ENCODE assay signal across 15 cellular contexts in genomic region chr10:93180402-93181040, GRCh38.
A peak's percentile ranks its signal among the peaks of the same experiment; 100 is the strongest.
DNase-seq lines count a peak whose midpoint lies in the region; ATAC-seq, FAIRE-seq and TF ChIP-seq lines count a peak whose summit lies in the region.
"Had no signal": no experiment of that assay in that cellular context is flagged by ENCODE, and none has a peak within 500 bp of the region (broad histone marks: within the 10 kb centered on the region; RNA-seq: fewer than 3 reads in every experiment).

No MANE protein-coding gene starts in this region.

- no peak overlapping the region for H3K18ac ChIP-seq in H1 (ENCODE audit: extremely low read depth, low read length)

- H2BK15ac ChIP-seq in H1 (ENCODE audit: low read length), result no peak overlapping the region

- no peaks in the 10 kb centered on the region for H3K36me3 Mint-ChIP-seq in activated T-helper 17 cell treated with anti-CD3 and anti-CD28 coated beads, Interleukin-2, amount 50 U/mL, for 72 hours (ENCODE audit: low read depth)
- H3K36me3 Mint-ChIP-seq: CD8-positive, alpha-beta memory T cell had no signal

- H3K9me3 Mint-ChIP-seq in activated T-helper 17 cell treated with anti-CD3 and anti-CD28 coated beads, Interleukin-2, amount 50 U/mL, for 72 hours, result no peaks in the 10 kb centered on the region
- H3K9me3 Mint-ChIP-seq: CD8-positive, alpha-beta memory T cell had no signal

- H3K14ac ChIP-seq in H1 (ENCODE audit: insufficient read length), result no peak overlapping the region

- TF ChIP-seq POLR2A in H1 (IDR thresholded peaks at IDR 0.05; ENCODE audit: control extremely low read depth in 1 of 2, low read depth in 2 of 2, low read length in 2 of 2) (no peak), spleen (IDR thresholded peaks at IDR 0.05) (no peak)

- no peaks in the 10 kb centered on the region for H3K79me1 ChIP-seq in H1 (ENCODE audit: low read depth, low read length)

- H3K4me3 Mint-ChIP-seq in activated T-helper 17 cell treated with anti-CD3 and anti-CD28 coated beads, Interleukin-2, amount 50 U/mL, for 72 hours, result no peak overlapping the region
- H3K4me3 Mint-ChIP-seq: CD8-positive, alpha-beta memory T cell had no signal

- H4K91ac ChIP-seq in H1 (replicated peaks; ENCODE audit: insufficient read length, low read length), result no peak overlapping the region

- H3K27ac ChIP-seq in H1 (ENCODE audit: low read depth, low read length) (no peak overlapping the region), kidney (ENCODE audit: low read depth in 2 of 2, low read length in 2 of 2) (no peak overlapping the region), spleen (peak overlapping the region in 7 of 8 donors; percentile 17 to 54 (median 38)), A673 (ENCODE audit: low read depth, low read length, poor library complexity, severe bottlenecking) (no peak overlapping the region)
- H3K27ac ChIP-seq: Peyer's patch had no signal

- 0 out of 2 replicates have a peak overlapping the region, but pooled peaks have one; percentile 24 for H2BK5ac ChIP-seq in H1 (ENCODE audit: low read depth, low read length)

- H4K5ac ChIP-seq in H1 (ENCODE audit: insufficient read length, low read depth, low read length), result no peak overlapping the region

- no peaks in the 10 kb centered on the region for H3K79me2 ChIP-seq in H1 (ENCODE audit: control insufficient read depth in 1 of 2, insufficient read depth in 2 of 2, low read length in 2 of 2)

- no peak for TF ChIP-seq CTCF in H1 (IDR thresholded peaks at IDR 0.05; ENCODE audit: control extremely low read depth in 1 of 3, insufficient read depth in 1 of 3, low read depth in 1 of 3, low read length in 3 of 3)
- no peak for TF ChIP-seq CTCF in kidney (IDR thresholded peaks at IDR 0.05; ENCODE audit: borderline replicate concordance, extremely low read depth, insufficient read depth)
- TF ChIP-seq CTCF in spleen (IDR thresholded peaks at IDR 0.05 in 8 of 11, conservative IDR thresholded peaks at IDR 0.05 in 3 of 11), result no peak
- no peak for TF ChIP-seq CTCF in A673 (conservative IDR thresholded peaks at IDR 0.05; ENCODE audit: low read depth, low read length)

- H3K36me3 ChIP-seq in H1 (ENCODE audit: control insufficient read depth in 2 of 4, insufficient read depth in 4 of 4, low read length in 3 of 4), result no peaks in the 10 kb centered on the region
- no peaks in the 10 kb centered on the region for H3K36me3 ChIP-seq in kidney (ENCODE audit: control insufficient read depth in 1 of 2, insufficient read depth in 2 of 2, low read length in 2 of 2)
- H3K36me3 ChIP-seq in spleen, result no peaks in the 10 kb centered on the region
- H3K36me3 ChIP-seq in A673 (ENCODE audit: insufficient read depth, low read length, poor library complexity, severe bottlenecking), result no peaks in the 10 kb centered on the region
- H3K36me3 ChIP-seq: Peyer's patch had no signal

- ATAC-seq in GM21381 (IDR thresholded peaks at IDR 0.05; ENCODE audit: unreplicated experiment), result no peak
- ATAC-seq in HG03025 (IDR thresholded peaks at IDR 0.05; ENCODE audit: low FRiP score, unreplicated experiment), result no peak
- no peak for ATAC-seq in activated T-helper 17 cell treated with anti-CD3 and anti-CD28 coated beads, Interleukin-2, amount 50 U/mL, for 72 hours (replicated peaks)

- H2AK5ac ChIP-seq in H1 (ENCODE audit: low read depth, low read length), result no peak overlapping the region

- H3K27me3 ChIP-seq in H1 (replicated peaks in 1 of 4; ENCODE audit: control insufficient read depth in 3 of 4, extremely low read depth in 1 of 4, insufficient read depth in 3 of 4, low read length in 3 of 4) (no peaks in the 10 kb centered on the region; a peak in 1 of 7 replicates), spleen (replicated peaks in 1 of 7) (no peaks in the 10 kb centered on the region), A673 (replicated peaks; ENCODE audit: insufficient read depth, low read depth, low read length, poor library complexity) (no peaks in the 10 kb centered on the region)
- H3K27me3 ChIP-seq: Peyer's patch had no signal

- no peak for FAIRE-seq in H1 (lab: Jason Lieb, UNC)
- no peak for FAIRE-seq in kidney (lab: Jason Lieb, UNC)

- POLR2A ChIA-PET in H1 (lab: Charles Lee; ENCODE audit: partially characterized antibody) (no interaction called here), A673 (lab: Charles Lee; ENCODE audit: low non-redundant PET) (no interaction called here)

- TF ChIP-seq RAD21 in H1 (IDR thresholded peaks at IDR 0.05 in 1 of 2, conservative IDR thresholded peaks at IDR 0.05 in 1 of 2; ENCODE audit: low read depth in 2 of 2, low read length in 2 of 2), result no peak

- CTCF ChIA-PET in H1 (lab: Charles Lee; ENCODE audit: partially characterized antibody) (interaction anchor here (1.0 kb wide), 1 partner anchor 13 kb away, joined by 3 read pairs; no protein-coding TSS in a partner anchor), A673 (lab: Charles Lee) (no interaction called here)

- H2BK12ac ChIP-seq in H1 (ENCODE audit: low read depth, low read length), result no peak overlapping the region

- intact Hi-C loops in kidney (cut with DNase I) (no loop called here), spleen (cut with DNase I; ENCODE audit: low total_unique reads) (no loop called here), A673 (cut with micrococcal nuclease; ENCODE audit: unreplicated experiment) (no loop called here)

- H3K23me2 ChIP-seq in H1 (ENCODE audit: low read depth, low read length), result no peaks in the 10 kb centered on the region

- no peak overlapping the region for H4K8ac ChIP-seq in H1 (ENCODE audit: extremely low read depth, insufficient read depth, low read length)

- peak; percentile 26 for DNase-seq in H4 (ENCODE audit: low spot score)
- no peak for DNase-seq in H1 (ENCODE audit: low read depth in 1 of 2, low spot score in 2 of 2)
- peak; percentile 80 for DNase-seq in kidney
- no peak for DNase-seq in spleen
- no peak for DNase-seq in A673 (ENCODE audit: low spot score)
- DNase-seq: activated CD4-positive, alpha-beta T cell treated with anti-CD3 and anti-CD28 coated beads, Interleukin-2, amount 50 U/mL, for 4 hours; CD8-positive, alpha-beta memory T cell; central memory CD4-positive, alpha-beta T cell; NCI-H1417 treated with DMSO at 0.1 percent for 48 hours; NCI-H524 treated with DMSO at 0.1 percent for 48 hours; Peyer's patch; T-helper 9 cell had no signal

- H2AFZ ChIP-seq in H1 (ENCODE audit: low read length), result peak overlapping the region; percentile 89; the same call in 1 of the 2 replicates

- no peak overlapping the region for H2BK20ac ChIP-seq in H1 (ENCODE audit: low read length)

- no peak overlapping the region for H3K23ac ChIP-seq in H1 (ENCODE audit: insufficient read length)

- no peak overlapping the region for H3K56ac ChIP-seq in H1 (replicated peaks; ENCODE audit: insufficient read length, low read depth, low read length)

- TF ChIP-seq EP300 in H1 (IDR thresholded peaks at IDR 0.05; ENCODE audit: borderline replicate concordance in 1 of 2, low read depth in 2 of 2, low read length in 2 of 2), result no peak

- H3K27ac Mint-ChIP-seq in activated T-helper 17 cell treated with anti-CD3 and anti-CD28 coated beads, Interleukin-2, amount 50 U/mL, for 72 hours, result no peak overlapping the region
- H3K27ac Mint-ChIP-seq: CD8-positive, alpha-beta memory T cell had no signal

- no peaks in the 10 kb centered on the region for H3K4me1 Mint-ChIP-seq in activated T-helper 17 cell treated with anti-CD3 and anti-CD28 coated beads, Interleukin-2, amount 50 U/mL, for 72 hours
- H3K4me1 Mint-ChIP-seq: CD8-positive, alpha-beta memory T cell had no signal

- H4K20me1 ChIP-seq in H1 (replicated peaks in 1 of 2; ENCODE audit: control insufficient read depth in 1 of 2, insufficient read depth in 2 of 2, low read length in 2 of 2), result no peaks in the 10 kb centered on the region

- H3K4me1 ChIP-seq in H1 (replicated peaks in 1 of 4; ENCODE audit: control insufficient read depth in 3 of 4, insufficient read depth in 4 of 4, low read length in 3 of 4) (no peaks in the 10 kb centered on the region), kidney (ENCODE audit: control insufficient read depth in 1 of 2, insufficient read depth in 1 of 2, low read depth in 1 of 2, low read length in 2 of 2) (no peaks in the 10 kb centered on the region), spleen (peaks cover 0 to 11% (median 0%) of the 10 kb centered on the region in 6 donors), A673 (ENCODE audit: insufficient read depth, low read length, poor library complexity, severe bottlenecking) (no peaks in the 10 kb centered on the region)
- H3K4me1 ChIP-seq: Peyer's patch had no signal

- no peak overlapping the region for H3K4me2 ChIP-seq in H1 (ENCODE audit: insufficient read depth in 1 of 2, low read depth in 2 of 2, low read length in 2 of 2)

- no TSS peak for BruUV-seq in A673 (replicated peaks; lab: Mats Ljungman, UMichigan)

- no peak overlapping the region for H3K4ac ChIP-seq in H1 (replicated peaks; ENCODE audit: insufficient read length, low read depth, low read length)

- H2BK120ac ChIP-seq in H1 (replicated peaks; ENCODE audit: low read depth, low read length), result no peak overlapping the region

- H3K9ac ChIP-seq in H1 (replicated peaks in 1 of 4; ENCODE audit: extremely low read depth in 1 of 4, low read depth in 3 of 4, low read length in 3 of 4) (no peak overlapping the region), kidney (ENCODE audit: low read length in 2 of 2) (no peak overlapping the region)

- H3K9me3 ChIP-seq in H1 (ENCODE audit: insufficient read depth in 2 of 2, low read depth in 1 of 2, low read length in 1 of 2) (no peaks in the 10 kb centered on the region), kidney (ENCODE audit: control insufficient read depth in 1 of 2, low read length in 2 of 2) (no peaks in the 10 kb centered on the region), spleen (no peaks in the 10 kb centered on the region), A673 (ENCODE audit: low read depth, low read length, poor library complexity, severe bottlenecking) (no peaks in the 10 kb centered on the region)
- H3K9me3 ChIP-seq: Peyer's patch had no signal

- 91% methylated on average over 16 of the region's 16 CpGs; no CpG with 5 or more reads in 1 of the 2 experiments for WGBS in H1 (ENCODE audit: extremely low coverage in 1 of 2, insufficient coverage in 1 of 2, insufficient read length in 1 of 2, insufficient replicate concordance in 2 of 2, low coverage in 1 of 2, low lambda C conversion rate in 2 of 2, missing lambda C conversion rate in 1 of 2), 2 experiments
- 68 to 75% (median 74%) methylated on average over 16 of the region's 16 CpGs for WGBS in spleen, 5 donors

- no peak overlapping the region for H3K4me3 ChIP-seq in H1 (ENCODE audit: extremely low read depth in 1 of 4, insufficient read depth in 2 of 4, low read depth in 3 of 4, low read length in 4 of 4)
- H3K4me3 ChIP-seq in kidney (ENCODE audit: low read length in 2 of 2), result no peak overlapping the region
- H3K4me3 ChIP-seq in spleen, result no peak overlapping the region
- H3K4me3 ChIP-seq in A673 (ENCODE audit: low read depth, low read length, poor library complexity, severe bottlenecking), result no peak overlapping the region
- H3K4me3 ChIP-seq: Peyer's patch had no signal

- H3K27me3 Mint-ChIP-seq in activated T-helper 17 cell treated with anti-CD3 and anti-CD28 coated beads, Interleukin-2, amount 50 U/mL, for 72 hours, result no peaks in the 10 kb centered on the region

TF ChIP-seq in H1, 55 proteins besides CTCF, POLR2A, EP300 and RAD21 (continues in another document):
- TF ChIP-seq FOSL1 (IDR thresholded peaks at IDR 0.05; ENCODE audit: insufficient read depth, low read depth, low read length) (no peak), TCF12 (IDR thresholded peaks at IDR 0.05; ENCODE audit: low read depth, low read length) (no peak), JUN (IDR thresholded peaks at IDR 0.05; ENCODE audit: low read depth, low read length) (no peak)

Comparison
In these comparisons a context has a peak if more than half of its experiments do, and no peak if none do; other contexts are left out.
1. DNase-seq: peak in H4 (single experiment) and kidney (single experiment); none in H1 (0 of 2), spleen (single experiment) and A673 (single experiment).
2. H3K27ac ChIP-seq: peak in spleen (7 of 8); none in H1 (single experiment), kidney (0 of 2) and A673 (single experiment).